ENCODE assay signal across 11 cellular contexts in the genomic region with DNA sequence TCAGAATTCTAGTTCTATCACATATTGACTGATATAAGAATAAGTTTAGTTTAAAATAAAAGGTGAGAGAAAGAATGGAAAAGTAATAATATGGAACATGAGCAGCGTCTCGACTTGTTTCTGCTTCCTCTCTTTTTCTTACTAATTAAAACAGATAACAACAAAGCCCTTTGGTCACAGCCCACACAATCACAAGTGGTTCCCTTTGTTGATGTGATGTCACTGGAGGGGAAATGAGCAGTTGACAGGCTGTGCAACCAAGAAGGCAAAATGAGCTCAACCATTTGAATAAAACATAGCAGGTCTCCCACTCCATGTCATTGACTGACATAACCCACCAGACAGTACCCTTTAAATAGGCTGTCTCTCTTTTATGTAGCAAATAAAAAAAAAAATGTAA.
"Had no signal": no experiment of that assay in that cellular context is flagged by ENCODE, and none has a peak within 500 bp of the region (broad histone marks: within the 10 kb centered on the region; RNA-seq: fewer than 3 reads in every experiment).

No MANE protein-coding gene starts in this region.

- DNase-seq: activated CD4-positive, alpha-beta T cell treated with anti-CD3 and anti-CD28 coated beads, Interleukin-2, amount 50 U/mL, for 48 hours; activated CD8-positive, alpha-beta memory T cell treated with anti-CD3 and anti-CD28 coated beads, Interleukin-2, amount 10 ng/mL, durations not matched to agents 7 days and 5 days; activated naive CD4-positive, alpha-beta T cell treated with anti-CD3 and anti-CD28 coated beads, Interleukin-2, amount 10 ng/mL, durations not matched to agents 7 days and 5 days; activated T-cell treated with anti-CD3 and anti-CD28 coated beads, Interleukin-2, amount 50 U/mL, for 1 hour; kidney glomerular epithelial cell; nephron progenitor cell had no signal

- ATAC-seq: activated CD8-positive, alpha-beta memory T cell treated with anti-CD3 and anti-CD28 coated beads, Interleukin-2, amount 10 ng/mL, durations not matched to agents 7 days and 5 days; esophagus mucosa; sciatic nerve had no signal

- H3K27me3 ChIP-seq: cardiac muscle cell had no signal

- H3K36me3 ChIP-seq: cardiac muscle cell, thoracic aorta had no signal

- H3K27ac ChIP-seq: cardiac muscle cell, thoracic aorta had no signal

- H3K9me3 ChIP-seq: thoracic aorta had no signal

- FAIRE-seq: colon had no signal

- H3K4me3 ChIP-seq: cardiac muscle cell, thoracic aorta had no signal
